Comparison of ENCODE assay signal across 11 cellular contexts in genomic region chr16:28179354-28179753, GRCh38. TPM values are rescaled to one million over a fixed set of nuclear protein-coding genes. Genes with fewer than 3 reads are reported as not detected.
A peak's percentile ranks its signal among the peaks of the same experiment; 100 is the strongest.
DNase-seq lines count a peak whose midpoint lies in the region; ATAC-seq and TF ChIP-seq lines count a peak whose summit lies in the region.
"Had no signal": no experiment of that assay in that cellular context is flagged by ENCODE, and none has a peak within 500 bp of the region (broad histone marks: within the 10 kb centered on the region; RNA-seq: fewer than 3 reads in every experiment).

No MANE protein-coding gene starts in this region.

- TF ChIP-seq CTCF in OCI-LY3 (IDR thresholded peaks at IDR 0.05; ENCODE audit: low read depth, low read length): no peak

- H3K27me3 ChIP-seq in OCI-LY3 (ENCODE audit: low read depth, low read length): no peaks in the 10 kb centered on the region

- peaks cover 54% of the 10 kb centered on the region for H3K4me1 ChIP-seq in OCI-LY3 (ENCODE audit: low read length)

- H2AFZ ChIP-seq in OCI-LY3 (ENCODE audit: low read depth, low read length): no peak overlapping the region

- H3K79me2 ChIP-seq in OCI-LY3 (ENCODE audit: low read length): peaks cover 97% of the 10 kb centered on the region

- peak overlapping the region; percentile 57 for H3K27ac Mint-ChIP-seq in activated CD4-positive, alpha-beta T cell treated with anti-CD3 and anti-CD28 coated beads, Interleukin-2, amount 10 ng/mL, durations not matched to agents 7 days and 5 days
- peak overlapping the region; percentile 89 for H3K27ac Mint-ChIP-seq in dendritic cell treated with granulocyte-macrophage colony-stimulating factor and Interleukin-4, amounts not matched to agents 40 ng/mL and 50 ng/mL, for 4 days
- peak overlapping the region; percentile 29 for H3K27ac Mint-ChIP-seq in stimulated activated effector memory CD8-positive, alpha-beta T cell treated with anti-CD3 and anti-CD28 coated beads, Interleukin-12 subunit alpha, Interleukin-12 subunit beta, amount 100 ng/mL, for 72 hours

- H3K9me3 Mint-ChIP-seq in activated CD4-positive, alpha-beta T cell treated with anti-CD3 and anti-CD28 coated beads, Interleukin-2, amount 10 ng/mL, durations not matched to agents 7 days and 5 days: peaks cover 2% of the 10 kb centered on the region
- no peaks in the 10 kb centered on the region for H3K9me3 Mint-ChIP-seq in dendritic cell treated with granulocyte-macrophage colony-stimulating factor and Interleukin-4, amounts not matched to agents 40 ng/mL and 50 ng/mL, for 4 days
- H3K9me3 Mint-ChIP-seq in stimulated activated effector memory CD8-positive, alpha-beta T cell treated with anti-CD3 and anti-CD28 coated beads, Interleukin-12 subunit alpha, Interleukin-12 subunit beta, amount 100 ng/mL, for 72 hours: no peaks in the 10 kb centered on the region

- peaks cover 77% of the 10 kb centered on the region for H3K4me1 Mint-ChIP-seq in activated CD4-positive, alpha-beta T cell treated with anti-CD3 and anti-CD28 coated beads, Interleukin-2, amount 10 ng/mL, durations not matched to agents 7 days and 5 days
- H3K4me1 Mint-ChIP-seq in dendritic cell treated with granulocyte-macrophage colony-stimulating factor and Interleukin-4, amounts not matched to agents 40 ng/mL and 50 ng/mL, for 4 days (ENCODE audit: low read depth): peaks cover 80% of the 10 kb centered on the region
- peaks cover 56% of the 10 kb centered on the region for H3K4me1 Mint-ChIP-seq in stimulated activated effector memory CD8-positive, alpha-beta T cell treated with anti-CD3 and anti-CD28 coated beads, Interleukin-12 subunit alpha, Interleukin-12 subunit beta, amount 100 ng/mL, for 72 hours

- H3K9me3 ChIP-seq in OCI-LY3 (ENCODE audit: insufficient read depth, low read length): no peaks in the 10 kb centered on the region
- H3K9me3 ChIP-seq: A549 had no signal

- no peaks in the 10 kb centered on the region for H3K27me3 Mint-ChIP-seq in activated CD4-positive, alpha-beta T cell treated with anti-CD3 and anti-CD28 coated beads, Interleukin-2, amount 10 ng/mL, durations not matched to agents 7 days and 5 days
- no peaks in the 10 kb centered on the region for H3K27me3 Mint-ChIP-seq in dendritic cell treated with granulocyte-macrophage colony-stimulating factor and Interleukin-4, amounts not matched to agents 40 ng/mL and 50 ng/mL, for 4 days

- intact Hi-C loops in dendritic cell treated with granulocyte-macrophage colony-stimulating factor and Interleukin-4, amounts not matched to agents 40 ng/mL and 50 ng/mL, for 4 days (cut with micrococcal nuclease): no loop called here

- H3K4me3 ChIP-seq in OCI-LY3 (ENCODE audit: low read length): peak overlapping the region; percentile 33; the same call in 1 of the 2 replicates
- H3K4me3 ChIP-seq: A549 had no signal

- H3K4me2 ChIP-seq in OCI-LY3 (ENCODE audit: low read length): peak overlapping the region; percentile 82
- H3K4me2 ChIP-seq: A549 had no signal

- H3K27ac ChIP-seq in OCI-LY3 (ENCODE audit: low read length): peak overlapping the region; percentile 94

- peaks cover 54% of the 10 kb centered on the region for H3K36me3 ChIP-seq in OCI-LY3 (replicated peaks; ENCODE audit: low read depth, low read length)

- POLR2A ChIA-PET in activated CD4-positive, alpha-beta T cell treated with anti-CD3 and anti-CD28 coated beads, Interleukin-2, amount 10 ng/mL, durations not matched to agents 7 days and 5 days (lab: Charles Lee): no interaction called here

- CTCF ChIA-PET in activated CD4-positive, alpha-beta T cell treated with anti-CD3 and anti-CD28 coated beads, Interleukin-2, amount 10 ng/mL, durations not matched to agents 7 days and 5 days (lab: Charles Lee): interaction anchor here (0.6 to 2.0 kb wide), 8 partner anchors 7 to 39 kb away, joined by 3 to 5 read pairs (median 3); no protein-coding TSS in a partner anchor

- H4K20me1 ChIP-seq in OCI-LY3 (ENCODE audit: insufficient read depth, low read length): 0 out of 2 replicates have a peak, but pooled peaks cover 7% of the 10 kb centered on the region

- H3K4me3 Mint-ChIP-seq in activated CD4-positive, alpha-beta T cell treated with anti-CD3 and anti-CD28 coated beads, Interleukin-2, amount 10 ng/mL, durations not matched to agents 7 days and 5 days: no peak overlapping the region
- peak overlapping the region; percentile 83 for H3K4me3 Mint-ChIP-seq in dendritic cell treated with granulocyte-macrophage colony-stimulating factor and Interleukin-4, amounts not matched to agents 40 ng/mL and 50 ng/mL, for 4 days
- H3K4me3 Mint-ChIP-seq in stimulated activated effector memory CD8-positive, alpha-beta T cell treated with anti-CD3 and anti-CD28 coated beads, Interleukin-12 subunit alpha, Interleukin-12 subunit beta, amount 100 ng/mL, for 72 hours: no peak overlapping the region

- peaks cover 78% of the 10 kb centered on the region for H3K36me3 Mint-ChIP-seq in activated CD4-positive, alpha-beta T cell treated with anti-CD3 and anti-CD28 coated beads, Interleukin-2, amount 10 ng/mL, durations not matched to agents 7 days and 5 days (ENCODE audit: low read depth)
- H3K36me3 Mint-ChIP-seq in dendritic cell treated with granulocyte-macrophage colony-stimulating factor and Interleukin-4, amounts not matched to agents 40 ng/mL and 50 ng/mL, for 4 days (ENCODE audit: low read depth): peaks cover 75% of the 10 kb centered on the region
- peaks cover 98% of the 10 kb centered on the region for H3K36me3 Mint-ChIP-seq in stimulated activated effector memory CD8-positive, alpha-beta T cell treated with anti-CD3 and anti-CD28 coated beads, Interleukin-12 subunit alpha, Interleukin-12 subunit beta, amount 100 ng/mL, for 72 hours

- DNase-seq in activated CD4-positive, alpha-beta T cell treated with anti-CD3 and anti-CD28 coated beads, Interleukin-2, amount 10 ng/mL, durations not matched to agents 7 days and 5 days: no peak
- DNase-seq in activated CD4-positive, alpha-beta T cell treated with anti-CD3 and anti-CD28 coated beads, Interleukin-2, amount 50 U/mL, for 1 hour: no peak
- no peak for DNase-seq in stimulated activated effector memory CD8-positive, alpha-beta T cell treated with anti-CD3 and anti-CD28 coated beads, Interleukin-12 subunit alpha, Interleukin-12 subunit beta, amount 100 ng/mL, for 72 hours (ENCODE audit: low spot score in 2 of 2)
- DNase-seq in GM19238 (ENCODE audit: insufficient read length, low spot score) (no peak), NCI-H2227 treated with DMSO at 0.1 percent for 48 hours (lab: John Stamatoyannopoulos, UW) (no peak)
- DNase-seq: aorta, SHP77 treated with DMSO at 0.1 percent for 48 hours had no signal

- ATAC-seq in stimulated activated effector memory CD8-positive, alpha-beta T cell treated with anti-CD3 and anti-CD28 coated beads, Interleukin-12 subunit alpha, Interleukin-12 subunit beta, amount 100 ng/mL, for 72 hours: peak; percentile 49
- no peak for ATAC-seq in GM21576 (IDR thresholded peaks at IDR 0.05; ENCODE audit: unreplicated experiment)
- ATAC-seq: A549 had no signal

- peak overlapping the region; percentile 32; the same call in 1 of the 2 replicates for H3K9ac ChIP-seq in OCI-LY3 (ENCODE audit: low read length)

RNA-seq across cellular contexts. Expression of gene XPO6, which starts 32.4 kb away (rescaled TPM):
- total RNA-seq in activated CD4-positive, alpha-beta T cell treated with anti-CD3 and anti-CD28 coated beads, Interleukin-2, amount 10 ng/mL, durations not matched to agents 7 days and 5 days: 100 to 1,000 TPM; 237 to 304 TPM

Comparison
In these comparisons a context has a peak if more than half of its experiments do, and no peak if none do; other contexts are left out.
1. H3K27ac Mint-ChIP-seq: peak in every context shown above with its lines; median percentile 89 in dendritic cell treated with granulocyte-macrophage colony-stimulating factor and Interleukin-4, amounts not matched to agents 40 ng/mL and 50 ng/mL, for 4 days; 57 in activated CD4-positive, alpha-beta T cell treated with anti-CD3 and anti-CD28 coated beads, Interleukin-2, amount 10 ng/mL, durations not matched to agents 7 days and 5 days; 29 in stimulated activated effector memory CD8-positive, alpha-beta T cell treated with anti-CD3 and anti-CD28 coated beads, Interleukin-12 subunit alpha, Interleukin-12 subunit beta, amount 100 ng/mL, for 72 hours.